8 cellular contexts compared by ENCODE assay signal in the genomic region with DNA sequence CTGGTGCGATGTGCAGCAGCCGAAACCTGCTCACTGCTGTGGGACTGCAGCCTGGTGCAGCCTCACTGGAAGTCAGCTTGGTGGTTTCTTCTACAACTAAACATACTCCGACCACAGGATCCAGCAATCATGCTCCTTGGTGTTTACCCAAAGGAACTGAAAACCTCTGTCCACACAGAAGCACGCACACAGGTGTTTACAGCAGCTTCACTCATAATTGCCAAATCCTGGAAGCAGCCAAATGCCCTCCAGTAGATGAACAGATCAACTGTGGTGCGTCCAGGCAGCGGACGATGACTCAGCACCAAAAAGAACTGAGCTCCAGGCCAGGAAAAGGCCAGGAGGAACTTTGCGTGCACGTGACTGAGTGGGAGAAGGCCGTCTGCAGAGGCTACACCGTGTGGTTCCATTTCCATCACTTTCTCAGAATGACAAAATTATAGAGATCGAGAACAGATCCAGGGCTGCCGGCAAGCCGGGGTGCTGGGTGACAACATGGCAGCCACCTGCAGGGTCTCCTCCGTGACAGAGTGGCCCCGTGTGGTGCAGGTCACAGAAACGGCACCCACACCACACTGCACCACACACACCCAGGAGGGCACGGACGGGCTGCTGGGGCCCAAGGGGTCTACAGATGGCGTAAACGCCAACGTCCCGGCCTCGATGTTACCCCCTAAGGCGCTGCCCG.
DNase-seq lines count a peak whose midpoint lies in the region; ATAC-seq and TF ChIP-seq lines count a peak whose summit lies in the region.

No MANE protein-coding gene starts in this region.

- no peak overlapping the region for H3K4me3 Mint-ChIP-seq in stimulated activated memory B cell treated with anti-CD40 and anti-IgM and Interleukin-4, amounts not matched to agents 10 μg/mL and 1 μg/mL and 100 μg/mL, for 72 hours

- ATAC-seq in HG03095 (IDR thresholded peaks at IDR 0.05; ENCODE audit: unreplicated experiment), result peak; percentile 69
- ATAC-seq in SK-N-SH treated with all-trans-retinoic acid at 6 μM for 48 hours, result peak; percentile 80
- ATAC-seq in stimulated activated memory B cell treated with anti-CD40 and anti-IgM and Interleukin-4, amounts not matched to agents 10 μg/mL and 1 μg/mL and 100 μg/mL, for 72 hours, result peak; percentile 56

- no peaks in the 10 kb centered on the region for H3K36me3 Mint-ChIP-seq in stimulated activated memory B cell treated with anti-CD40 and anti-IgM and Interleukin-4, amounts not matched to agents 10 μg/mL and 1 μg/mL and 100 μg/mL, for 72 hours

- H3K27ac Mint-ChIP-seq in stimulated activated memory B cell treated with anti-CD40 and anti-IgM and Interleukin-4, amounts not matched to agents 10 μg/mL and 1 μg/mL and 100 μg/mL, for 72 hours, result peak overlapping the region; percentile 35

- H3K27me3 Mint-ChIP-seq in stimulated activated memory B cell treated with anti-CD40 and anti-IgM and Interleukin-4, amounts not matched to agents 10 μg/mL and 1 μg/mL and 100 μg/mL, for 72 hours, result no peaks in the 10 kb centered on the region

- peak; percentile 35 for DNase-seq in globus pallidus (ENCODE audit: low spot score)
- DNase-seq in NCI-H1092 (lab: John Stamatoyannopoulos, UW), result no peak
- DNase-seq in stimulated activated CD4-positive, alpha-beta T cell treated with anti-CD3 and anti-CD28 coated beads, Interleukin-2, amount 100 ng/mL, for 48 hours, result no peak
- DNase-seq in NCI-H82 (lab: John Stamatoyannopoulos, UW), result no peak
- no peak for DNase-seq in NCI-H1694 (lab: John Stamatoyannopoulos, UW)

- no peaks in the 10 kb centered on the region for H3K9me3 Mint-ChIP-seq in stimulated activated memory B cell treated with anti-CD40 and anti-IgM and Interleukin-4, amounts not matched to agents 10 μg/mL and 1 μg/mL and 100 μg/mL, for 72 hours

- H3K4me1 Mint-ChIP-seq in stimulated activated memory B cell treated with anti-CD40 and anti-IgM and Interleukin-4, amounts not matched to agents 10 μg/mL and 1 μg/mL and 100 μg/mL, for 72 hours, result peaks cover 6% of the 10 kb centered on the region

TF ChIP-seq in SK-N-SH treated with all-trans-retinoic acid at 6 μM for 48 hours, 23 proteins besides CTCF, POLR2A, EP300 and RAD21:
- TF ChIP-seq ZNF70 (CRISPR knock-in tag; IDR thresholded peaks at IDR 0.05) (no peak), CSDC2 (CRISPR knock-in tag; IDR thresholded peaks at IDR 0.05) (no peak), ESRRG (CRISPR knock-in tag; IDR thresholded peaks at IDR 0.05) (no peak), ZNF8 (CRISPR knock-in tag; IDR thresholded peaks at IDR 0.05) (no peak), ARNTL (CRISPR knock-in tag; IDR thresholded peaks at IDR 0.05; ENCODE audit: borderline replicate concordance, low read depth) (no peak), BACH2 (CRISPR knock-in tag; IDR thresholded peaks at IDR 0.05; ENCODE audit: borderline replicate concordance) (no peak), SNAI2 (CRISPR knock-in tag; IDR thresholded peaks at IDR 0.05) (no peak), ZFP3 (CRISPR knock-in tag; IDR thresholded peaks at IDR 0.05) (no peak), ISL1 (CRISPR knock-in tag; IDR thresholded peaks at IDR 0.05) (no peak), ZC3H10 (CRISPR knock-in tag; IDR thresholded peaks at IDR 0.05) (no peak), OSR1 (CRISPR knock-in tag; IDR thresholded peaks at IDR 0.05) (no peak), ZNF565 (CRISPR knock-in tag; conservative IDR thresholded peaks at IDR 0.05; ENCODE audit: low read depth) (no peak), RARB (CRISPR knock-in tag; IDR thresholded peaks at IDR 0.05) (no peak), GLIS3 (CRISPR knock-in tag; IDR thresholded peaks at IDR 0.05) (no peak), TCF4 (CRISPR knock-in tag; IDR thresholded peaks at IDR 0.05; ENCODE audit: borderline replicate concordance) (no peak)
- TF ChIP-seq, protein P1, sequence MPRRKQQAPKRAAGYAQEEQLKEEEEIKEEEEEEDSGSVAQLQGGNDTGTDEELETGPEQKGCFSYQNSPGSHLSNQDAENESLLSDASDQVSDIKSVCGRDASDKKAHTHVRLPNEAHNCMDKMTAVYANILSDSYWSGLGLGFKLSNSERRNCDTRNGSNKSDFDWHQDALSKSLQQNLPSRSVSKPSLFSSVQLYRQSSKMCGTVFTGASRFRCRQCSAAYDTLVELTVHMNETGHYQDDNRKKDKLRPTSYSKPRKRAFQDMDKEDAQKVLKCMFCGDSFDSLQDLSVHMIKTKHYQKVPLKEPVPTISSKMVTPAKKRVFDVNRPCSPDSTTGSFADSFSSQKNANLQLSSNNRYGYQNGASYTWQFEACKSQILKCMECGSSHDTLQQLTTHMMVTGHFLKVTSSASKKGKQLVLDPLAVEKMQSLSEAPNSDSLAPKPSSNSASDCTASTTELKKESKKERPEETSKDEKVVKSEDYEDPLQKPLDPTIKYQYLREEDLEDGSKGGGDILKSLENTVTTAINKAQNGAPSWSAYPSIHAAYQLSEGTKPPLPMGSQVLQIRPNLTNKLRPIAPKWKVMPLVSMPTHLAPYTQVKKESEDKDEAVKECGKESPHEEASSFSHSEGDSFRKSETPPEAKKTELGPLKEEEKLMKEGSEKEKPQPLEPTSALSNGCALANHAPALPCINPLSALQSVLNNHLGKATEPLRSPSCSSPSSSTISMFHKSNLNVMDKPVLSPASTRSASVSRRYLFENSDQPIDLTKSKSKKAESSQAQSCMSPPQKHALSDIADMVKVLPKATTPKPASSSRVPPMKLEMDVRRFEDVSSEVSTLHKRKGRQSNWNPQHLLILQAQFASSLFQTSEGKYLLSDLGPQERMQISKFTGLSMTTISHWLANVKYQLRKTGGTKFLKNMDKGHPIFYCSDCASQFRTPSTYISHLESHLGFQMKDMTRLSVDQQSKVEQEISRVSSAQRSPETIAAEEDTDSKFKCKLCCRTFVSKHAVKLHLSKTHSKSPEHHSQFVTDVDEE (CRISPR knock-in tag; IDR thresholded peaks at IDR 0.05), result no peak
- TF ChIP-seq, protein P2, sequence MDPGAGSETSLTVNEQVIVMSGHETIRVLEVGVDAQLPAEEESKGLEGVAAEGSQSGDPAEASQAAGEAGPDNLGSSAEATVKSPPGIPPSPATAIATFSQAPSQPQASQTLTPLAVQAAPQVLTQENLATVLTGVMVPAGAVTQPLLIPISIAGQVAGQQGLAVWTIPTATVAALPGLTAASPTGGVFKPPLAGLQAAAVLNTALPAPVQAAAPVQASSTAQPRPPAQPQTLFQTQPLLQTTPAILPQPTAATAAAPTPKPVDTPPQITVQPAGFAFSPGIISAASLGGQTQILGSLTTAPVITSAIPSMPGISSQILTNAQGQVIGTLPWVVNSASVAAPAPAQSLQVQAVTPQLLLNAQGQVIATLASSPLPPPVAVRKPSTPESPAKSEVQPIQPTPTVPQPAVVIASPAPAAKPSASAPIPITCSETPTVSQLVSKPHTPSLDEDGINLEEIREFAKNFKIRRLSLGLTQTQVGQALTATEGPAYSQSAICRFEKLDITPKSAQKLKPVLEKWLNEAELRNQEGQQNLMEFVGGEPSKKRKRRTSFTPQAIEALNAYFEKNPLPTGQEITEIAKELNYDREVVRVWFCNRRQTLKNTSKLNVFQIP (CRISPR knock-in tag; IDR thresholded peaks at IDR 0.05; ENCODE audit: borderline replicate concordance, low read depth), result no peak
- TF ChIP-seq, protein P3, sequence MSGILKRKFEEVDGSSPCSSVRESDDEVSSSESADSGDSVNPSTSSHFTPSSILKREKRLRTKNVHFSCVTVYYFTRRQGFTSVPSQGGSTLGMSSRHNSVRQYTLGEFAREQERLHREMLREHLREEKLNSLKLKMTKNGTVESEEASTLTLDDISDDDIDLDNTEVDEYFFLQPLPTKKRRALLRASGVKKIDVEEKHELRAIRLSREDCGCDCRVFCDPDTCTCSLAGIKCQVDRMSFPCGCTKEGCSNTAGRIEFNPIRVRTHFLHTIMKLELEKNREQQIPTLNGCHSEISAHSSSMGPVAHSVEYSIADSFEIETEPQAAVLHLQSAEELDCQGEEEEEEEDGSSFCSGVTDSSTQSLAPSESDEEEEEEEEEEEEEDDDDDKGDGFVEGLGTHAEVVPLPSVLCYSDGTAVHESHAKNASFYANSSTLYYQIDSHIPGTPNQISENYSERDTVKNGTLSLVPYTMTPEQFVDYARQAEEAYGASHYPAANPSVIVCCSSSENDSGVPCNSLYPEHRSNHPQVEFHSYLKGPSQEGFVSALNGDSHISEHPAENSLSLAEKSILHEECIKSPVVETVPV (CRISPR knock-in tag; IDR thresholded peaks at IDR 0.05), result no peak
- TF ChIP-seq, protein P4, sequence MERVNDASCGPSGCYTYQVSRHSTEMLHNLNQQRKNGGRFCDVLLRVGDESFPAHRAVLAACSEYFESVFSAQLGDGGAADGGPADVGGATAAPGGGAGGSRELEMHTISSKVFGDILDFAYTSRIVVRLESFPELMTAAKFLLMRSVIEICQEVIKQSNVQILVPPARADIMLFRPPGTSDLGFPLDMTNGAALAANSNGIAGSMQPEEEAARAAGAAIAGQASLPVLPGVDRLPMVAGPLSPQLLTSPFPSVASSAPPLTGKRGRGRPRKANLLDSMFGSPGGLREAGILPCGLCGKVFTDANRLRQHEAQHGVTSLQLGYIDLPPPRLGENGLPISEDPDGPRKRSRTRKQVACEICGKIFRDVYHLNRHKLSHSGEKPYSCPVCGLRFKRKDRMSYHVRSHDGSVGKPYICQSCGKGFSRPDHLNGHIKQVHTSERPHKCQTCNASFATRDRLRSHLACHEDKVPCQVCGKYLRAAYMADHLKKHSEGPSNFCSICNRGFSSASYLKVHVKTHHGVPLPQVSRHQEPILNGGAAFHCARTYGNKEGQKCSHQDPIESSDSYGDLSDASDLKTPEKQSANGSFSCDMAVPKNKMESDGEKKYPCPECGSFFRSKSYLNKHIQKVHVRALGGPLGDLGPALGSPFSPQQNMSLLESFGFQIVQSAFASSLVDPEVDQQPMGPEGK (CRISPR knock-in tag; IDR thresholded peaks at IDR 0.05; ENCODE audit: borderline replicate concordance), result no peak
- TF ChIP-seq, protein P5, sequence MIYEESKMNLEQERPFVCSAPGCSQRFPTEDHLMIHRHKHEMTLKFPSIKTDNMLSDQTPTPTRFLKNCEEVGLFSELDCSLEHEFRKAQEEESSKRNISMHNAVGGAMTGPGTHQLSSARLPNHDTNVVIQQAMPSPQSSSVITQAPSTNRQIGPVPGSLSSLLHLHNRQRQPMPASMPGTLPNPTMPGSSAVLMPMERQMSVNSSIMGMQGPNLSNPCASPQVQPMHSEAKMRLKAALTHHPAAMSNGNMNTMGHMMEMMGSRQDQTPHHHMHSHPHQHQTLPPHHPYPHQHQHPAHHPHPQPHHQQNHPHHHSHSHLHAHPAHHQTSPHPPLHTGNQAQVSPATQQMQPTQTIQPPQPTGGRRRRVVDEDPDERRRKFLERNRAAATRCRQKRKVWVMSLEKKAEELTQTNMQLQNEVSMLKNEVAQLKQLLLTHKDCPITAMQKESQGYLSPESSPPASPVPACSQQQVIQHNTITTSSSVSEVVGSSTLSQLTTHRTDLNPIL (CRISPR knock-in tag; IDR thresholded peaks at IDR 0.05; ENCODE audit: low read depth), result no peak
